In genomic region chr16:30395992-30396560, GRCh38 we compare ENCODE assay signal across 2 cellular contexts.
TF ChIP-seq lines count a peak whose summit lies in the region.

No MANE protein-coding gene starts in this region.

TF ChIP-seq in A549, 52 proteins besides CTCF, POLR2A, EP300 and RAD21:
- TF ChIP-seq EHF (CRISPR knock-in tag; IDR thresholded peaks at IDR 0.05) (no peak), USF2 (IDR thresholded peaks at IDR 0.05) (no peak), HES2 (IDR thresholded peaks at IDR 0.05) (no peak), FOSB (CRISPR knock-in tag; IDR thresholded peaks at IDR 0.05) (no peak), FOXS1 (CRISPR knock-in tag; IDR thresholded peaks at IDR 0.05) (no peak), ATOH8 (CRISPR knock-in tag; IDR thresholded peaks at IDR 0.05; ENCODE audit: low read depth) (no peak)

TF ChIP-seq in HCT116, 20 proteins besides CTCF, POLR2A, EP300 and RAD21:
- TF ChIP-seq CEBPB (IDR thresholded peaks at IDR 0.05; ENCODE audit: low read depth) (no peak), JUND (IDR thresholded peaks at IDR 0.05) (no peak), SIN3A (IDR thresholded peaks at IDR 0.05; ENCODE audit: low read depth) (no peak)
TF ChIP-seq in HCT116: peak in this region for 0.
